Comparison of ENCODE assay signal across 1 cellular context in genomic region chr22:40044102-40044869, GRCh38.
TF ChIP-seq lines count a peak whose summit lies in the region.

No MANE protein-coding gene starts in this region.

TF ChIP-seq in HepG2, 621 proteins besides CTCF, POLR2A, EP300 and RAD21 (continued from another document and continues in another):
- 0 out of 2 replicates have a peak, but pooled peaks have one; percentile 34 for TF ChIP-seq ZFP90 (CRISPR knock-in tag; IDR thresholded peaks at IDR 0.05; ENCODE audit: borderline replicate concordance)
- TF ChIP-seq AFF4 (CRISPR knock-in tag; IDR thresholded peaks at IDR 0.05) = no peak
- TF ChIP-seq FOXO1 (CRISPR knock-in tag; IDR thresholded peaks at IDR 0.05) = peak; percentile 71; the same call in 1 of the 2 replicates
- TF ChIP-seq IRF1 (CRISPR knock-in tag; IDR thresholded peaks at IDR 0.05; ENCODE audit: low read depth) = no peak
- TF ChIP-seq ZNF382 (CRISPR knock-in tag; IDR thresholded peaks at IDR 0.05; ENCODE audit: borderline replicate concordance) = no peak
- TF ChIP-seq ZBTB42 (CRISPR knock-in tag; IDR thresholded peaks at IDR 0.05) = no peak
- no peak for TF ChIP-seq FLYWCH1 (CRISPR knock-in tag; IDR thresholded peaks at IDR 0.05)
- TF ChIP-seq ZNF839 (CRISPR knock-in tag; IDR thresholded peaks at IDR 0.05; ENCODE audit: borderline replicate concordance) = no peak
- no peak for TF ChIP-seq ZNF629 (CRISPR knock-in tag; conservative IDR thresholded peaks at IDR 0.05)
- TF ChIP-seq MLXIP (CRISPR knock-in tag; IDR thresholded peaks at IDR 0.05; ENCODE audit: borderline replicate concordance) = no peak
- TF ChIP-seq PAF1 (CRISPR knock-in tag; IDR thresholded peaks at IDR 0.05) = no peak
- TF ChIP-seq ZNF577 (CRISPR knock-in tag; IDR thresholded peaks at IDR 0.05; ENCODE audit: borderline replicate concordance, low read depth) = no peak
- no peak for TF ChIP-seq ZNF496 (CRISPR knock-in tag; IDR thresholded peaks at IDR 0.05; ENCODE audit: insufficient replicate concordance)
- TF ChIP-seq ZNF17 (CRISPR knock-in tag; IDR thresholded peaks at IDR 0.05) = no peak
- no peak for TF ChIP-seq AKAP8 (CRISPR knock-in tag; IDR thresholded peaks at IDR 0.05)
- no peak for TF ChIP-seq JUND (CRISPR knock-in tag; IDR thresholded peaks at IDR 0.05)
- peak; percentile 83 for TF ChIP-seq SAP130 (CRISPR knock-in tag; IDR thresholded peaks at IDR 0.05; ENCODE audit: low read depth)
- TF ChIP-seq ZNF713 (CRISPR knock-in tag; IDR thresholded peaks at IDR 0.05) = no peak
- TF ChIP-seq NR2C2 (CRISPR knock-in tag; IDR thresholded peaks at IDR 0.05; ENCODE audit: borderline replicate concordance) = peak; percentile 39; the same call in 1 of the 2 replicates
- TF ChIP-seq ZNF280D (CRISPR knock-in tag; IDR thresholded peaks at IDR 0.05) = no peak
- no peak for TF ChIP-seq ZNF710 (CRISPR knock-in tag; IDR thresholded peaks at IDR 0.05; ENCODE audit: borderline replicate concordance)
- TF ChIP-seq ZBTB8A (CRISPR knock-in tag; IDR thresholded peaks at IDR 0.05; ENCODE audit: borderline replicate concordance, low read depth) = no peak
- no peak for TF ChIP-seq ZSCAN29 (CRISPR knock-in tag; conservative IDR thresholded peaks at IDR 0.05)
- no peak for TF ChIP-seq ZNF343 (CRISPR knock-in tag; IDR thresholded peaks at IDR 0.05)
- TF ChIP-seq ZNF781 (CRISPR knock-in tag; IDR thresholded peaks at IDR 0.05; ENCODE audit: borderline replicate concordance, not compliant biosample characterization) = no peak
- no peak; the same call in 1 of the 2 replicates for TF ChIP-seq EHMT2 (IDR thresholded peaks at IDR 0.05; ENCODE audit: borderline replicate concordance, low read depth, low read length)
- TF ChIP-seq CENPBD1 (CRISPR knock-in tag; IDR thresholded peaks at IDR 0.05; ENCODE audit: borderline replicate concordance, low read depth) = no peak
- TF ChIP-seq SOX5 (CRISPR knock-in tag; IDR thresholded peaks at IDR 0.05; ENCODE audit: borderline replicate concordance) = no peak
- no peak for TF ChIP-seq ZNF782 (CRISPR knock-in tag; IDR thresholded peaks at IDR 0.05; ENCODE audit: borderline replicate concordance)
- no peak for TF ChIP-seq ISX (CRISPR knock-in tag; conservative IDR thresholded peaks at IDR 0.05)
- peak; percentile 40; the same call in 1 of the 2 replicates for TF ChIP-seq PBX3 (CRISPR knock-in tag; IDR thresholded peaks at IDR 0.05; ENCODE audit: borderline replicate concordance)
- TF ChIP-seq ZNF879 (CRISPR knock-in tag; IDR thresholded peaks at IDR 0.05) = no peak
- TF ChIP-seq XRCC5 (optimal IDR thresholded peaks at IDR 0.05; ENCODE audit: low read length) = peak; percentile 35
- TF ChIP-seq MAFF (IDR thresholded peaks at IDR 0.05; ENCODE audit: low read depth, low read length) = no peak
- TF ChIP-seq MXD3 (CRISPR knock-in tag; IDR thresholded peaks at IDR 0.05) = no peak
- TF ChIP-seq ZNF3 (CRISPR knock-in tag; IDR thresholded peaks at IDR 0.05) = no peak; the same call in 1 of the 2 replicates
- no peak for TF ChIP-seq ZNF138 (CRISPR knock-in tag; IDR thresholded peaks at IDR 0.05; ENCODE audit: low read depth)
- no peak for TF ChIP-seq ZBTB4 (CRISPR knock-in tag; IDR thresholded peaks at IDR 0.05; ENCODE audit: borderline replicate concordance)
- TF ChIP-seq ZNF431 (CRISPR knock-in tag; IDR thresholded peaks at IDR 0.05; ENCODE audit: borderline replicate concordance, low read depth) = no peak
- 0 out of 2 replicates have a peak, but pooled peaks have one; percentile 44 for TF ChIP-seq ZNF761 (CRISPR knock-in tag; conservative IDR thresholded peaks at IDR 0.05)
- TF ChIP-seq SMAD3 (CRISPR knock-in tag; IDR thresholded peaks at IDR 0.05) = 0 out of 2 replicates have a peak, but pooled peaks have one; percentile 37
- TF ChIP-seq ZNF615 (CRISPR knock-in tag; IDR thresholded peaks at IDR 0.05; ENCODE audit: borderline replicate concordance) = no peak
